Comparison of ENCODE assay signal across 11 cellular contexts in the genomic region with DNA sequence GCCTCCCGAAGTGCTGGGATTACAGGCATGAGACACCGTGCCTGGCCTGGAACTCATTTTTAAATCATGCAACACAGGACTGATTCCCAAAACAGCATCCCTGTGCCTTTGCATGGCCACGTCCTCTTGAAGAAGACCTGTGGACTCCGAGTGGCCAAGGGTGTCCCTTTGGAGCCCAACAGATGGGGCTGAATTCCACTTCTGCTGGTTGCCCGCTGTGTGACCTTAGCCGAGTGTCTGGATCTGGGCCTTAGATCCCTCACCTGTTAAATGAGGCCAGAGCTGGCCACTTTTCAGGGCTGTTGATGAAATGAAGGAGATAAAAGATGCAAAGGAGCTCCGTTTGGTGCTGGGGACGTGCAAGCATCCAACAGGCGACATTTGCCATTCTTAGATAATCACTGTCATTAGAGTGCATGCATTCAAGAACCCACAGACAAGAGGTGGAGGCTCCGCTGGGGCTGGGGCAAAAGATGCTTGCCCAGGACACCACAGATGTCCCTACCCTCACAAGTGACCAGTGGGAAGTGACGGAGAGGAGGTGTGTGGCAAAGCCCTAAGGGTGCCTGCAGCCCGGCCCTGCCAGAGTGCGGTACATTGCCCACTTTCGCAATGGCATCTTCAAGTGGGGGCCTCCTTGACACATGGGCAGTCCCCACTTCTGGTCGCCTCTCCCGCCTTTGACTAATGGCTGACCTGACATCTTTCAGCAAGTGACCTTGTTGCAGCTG.
"Had no signal": no experiment of that assay in that cellular context is flagged by ENCODE, and none has a peak within 500 bp of the region (broad histone marks: within the 10 kb centered on the region; RNA-seq: fewer than 3 reads in every experiment).

No MANE protein-coding gene starts in this region.

- H3K4me3 ChIP-seq: gastrocnemius medialis, heart right ventricle had no signal

- H3K4me3 Mint-ChIP-seq: activated naive CD8-positive, alpha-beta T cell treated with anti-CD3 and anti-CD28 coated beads, Interleukin-2, amount 50 U/mL, for 24 hours had no signal

- H3K27me3 ChIP-seq: heart right ventricle had no signal

- DNase-seq: activated naive CD4-positive, alpha-beta T cell treated with Interleukin-2 at 50 U/mL for 16 hours; activated naive CD8-positive, alpha-beta T cell treated with anti-CD3 and anti-CD28 coated beads, Interleukin-2, amount 50 U/mL, for 24 hours; central memory CD4-positive, alpha-beta T cell; cortex of kidney; effector memory CD4-positive, alpha-beta T cell; gastrocnemius medialis; heart right ventricle; posterior cingulate gyrus; stimulated activated CD4-positive, alpha-beta T cell treated with anti-CD3 and anti-CD28 coated beads, Interleukin-2, amount 100 ng/mL, for 48 hours; stimulated activated naive CD4-positive, alpha-beta T cell treated with Interleukin-2 at 50 U/mL for 16 hours had no signal

- H3K27ac Mint-ChIP-seq: activated naive CD8-positive, alpha-beta T cell treated with anti-CD3 and anti-CD28 coated beads, Interleukin-2, amount 50 U/mL, for 24 hours had no signal

- H3K9me3 ChIP-seq: gastrocnemius medialis, heart right ventricle, neutrophil had no signal

- H3K27me3 Mint-ChIP-seq: activated naive CD8-positive, alpha-beta T cell treated with anti-CD3 and anti-CD28 coated beads, Interleukin-2, amount 50 U/mL, for 24 hours had no signal

- H3K36me3 ChIP-seq: gastrocnemius medialis, heart right ventricle, neutrophil had no signal

- H3K27ac ChIP-seq: neutrophil had no signal

- ATAC-seq: activated naive CD8-positive, alpha-beta T cell treated with anti-CD3 and anti-CD28 coated beads, Interleukin-2, amount 50 U/mL, for 24 hours; gastrocnemius medialis; heart right ventricle had no signal
